Comparison of ENCODE assay signal across 1 cellular context in the genomic region with DNA sequence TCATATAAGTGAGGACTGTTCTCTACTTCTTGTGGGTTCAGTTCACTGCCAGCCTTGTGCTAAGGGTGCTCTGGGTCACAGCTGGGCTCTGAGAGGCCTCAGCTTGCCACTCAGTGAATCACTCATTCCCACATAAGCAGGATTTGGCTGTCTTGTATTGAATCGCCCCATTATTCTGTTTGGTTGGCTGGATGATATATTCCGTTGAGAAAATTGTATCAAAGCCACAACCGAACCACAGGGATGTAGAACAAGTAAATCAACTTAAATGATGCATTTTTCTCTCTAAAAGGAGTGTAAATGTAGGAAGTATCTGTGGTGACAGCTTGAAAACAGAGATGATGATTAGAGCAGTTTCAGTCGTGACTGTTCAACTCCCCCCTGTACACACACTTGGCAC.
TF ChIP-seq lines count a peak whose summit lies in the region.

No MANE protein-coding gene starts in this region.

TF ChIP-seq in IMR-90, 13 proteins besides CTCF, POLR2A, EP300 and RAD21:
- no peak for TF ChIP-seq SMC3 (IDR thresholded peaks at IDR 0.05; ENCODE audit: low read depth, low read length)
